15 cellular contexts compared by ENCODE assay signal in the genomic region with DNA sequence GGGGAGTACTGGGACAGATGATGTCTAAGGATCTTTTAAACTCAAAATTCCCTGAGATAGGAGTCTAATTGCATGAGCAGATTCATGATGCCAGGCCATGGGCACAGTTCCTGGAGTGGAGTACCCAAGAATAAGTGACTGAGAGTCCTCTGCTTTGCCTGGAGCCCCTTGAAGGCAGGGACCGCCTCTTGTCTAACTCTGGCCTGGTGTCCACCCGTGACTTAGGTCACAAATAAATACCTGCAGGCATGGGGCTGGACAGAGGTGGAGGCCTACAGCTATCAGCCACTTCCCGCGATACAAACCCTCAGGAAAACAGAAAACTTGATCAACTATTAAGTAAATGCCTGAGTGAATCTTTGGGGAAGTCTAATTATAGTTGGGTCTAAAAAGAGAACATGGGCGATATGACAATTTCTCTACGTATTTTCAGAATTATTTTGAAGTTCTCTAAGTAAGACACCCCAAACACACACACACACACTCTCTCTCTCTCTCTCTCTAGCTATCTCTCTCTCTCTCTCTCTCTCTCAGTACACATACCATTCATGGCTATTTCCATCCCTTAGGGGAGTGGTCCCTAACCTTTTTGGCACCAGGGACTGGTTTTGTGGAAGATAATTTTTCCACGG. TPM values are rescaled to one million over a fixed set of nuclear protein-coding genes. Genes with fewer than 3 reads are reported as not detected.
DNase-seq lines count a peak whose midpoint lies in the region; ATAC-seq, FAIRE-seq and TF ChIP-seq lines count a peak whose summit lies in the region.
"Had no signal": no experiment of that assay in that cellular context is flagged by ENCODE, and none has a peak within 500 bp of the region (broad histone marks: within the 10 kb centered on the region; RNA-seq: fewer than 3 reads in every experiment).

No MANE protein-coding gene starts in this region.

- H2BK120ac ChIP-seq in mesenchymal stem cell (ENCODE audit: low read depth, low read length) = no peak overlapping the region

- H3K27ac Mint-ChIP-seq in activated CD8-positive, alpha-beta T cell treated with anti-CD3 and anti-CD28 coated beads for 36 hours = peak overlapping the region; percentile 100

- H3K4me3 ChIP-seq in liver (ENCODE audit: low read depth in 1 of 3, low read length in 3 of 3) (no peak overlapping the region), HepG2 (replicated peaks in 1 of 3; ENCODE audit: insufficient read depth in 1 of 3, low read depth in 2 of 3, low read length in 3 of 3) (no peak overlapping the region), mesenchymal stem cell (ENCODE audit: insufficient read depth in 1 of 2, low read depth in 1 of 2, low read length in 2 of 2) (no peak overlapping the region)
- H3K4me3 ChIP-seq: dorsolateral prefrontal cortex had no signal

- no peak overlapping the region for H2AK5ac ChIP-seq in mesenchymal stem cell (ENCODE audit: low read length, severe bottlenecking)

- no peak for FAIRE-seq in HepG2 (lab: Jason Lieb, UNC)
- FAIRE-seq: TTC549 had no signal

- H3K36me3 ChIP-seq in liver (ENCODE audit: control insufficient read depth in 4 of 4, insufficient read depth in 3 of 4, low read depth in 1 of 4, low read length in 3 of 4) (no peaks in the 10 kb centered on the region), HepG2 (replicated peaks in 1 of 2; ENCODE audit: control insufficient read depth in 1 of 2, insufficient read depth in 2 of 2, low read length in 2 of 2) (no peaks in the 10 kb centered on the region), mesenchymal stem cell (ENCODE audit: control insufficient read depth in 1 of 2, insufficient read depth in 2 of 2, low read depth in 1 of 2, low read length in 2 of 2) (no peaks in the 10 kb centered on the region)

- TF ChIP-seq EP300 in HepG2 (IDR thresholded peaks at IDR 0.05; ENCODE audit: low read depth in 2 of 2, low read length in 2 of 2) (no peak), HepG2 (CRISPR knock-in tag; IDR thresholded peaks at IDR 0.05; ENCODE audit: borderline replicate concordance) (no peak)

- H3K9me3 Mint-ChIP-seq in activated CD8-positive, alpha-beta T cell treated with anti-CD3 and anti-CD28 coated beads for 36 hours = peaks cover 9% of the 10 kb centered on the region

- H4K8ac ChIP-seq in mesenchymal stem cell (ENCODE audit: low read length) = peak overlapping the region; percentile 3

- H3K27ac ChIP-seq in liver (ENCODE audit: low read depth in 1 of 2, low read length in 2 of 2) = peak overlapping the region; percentile 9 to 43
- H3K27ac ChIP-seq in HepG2 (ENCODE audit: extremely low read length, insufficient read depth, low read length) = no peak overlapping the region
- H3K27ac ChIP-seq in mesenchymal stem cell (ENCODE audit: low read length, poor library complexity, severe bottlenecking) = no peak overlapping the region
- H3K27ac ChIP-seq: parathyroid adenoma had no signal

- H4K20me1 ChIP-seq in HepG2 (ENCODE audit: insufficient read depth, low read length) = no peaks in the 10 kb centered on the region

- H4K91ac ChIP-seq in mesenchymal stem cell (ENCODE audit: low read length) = peak overlapping the region; percentile 76

- no peak overlapping the region for H3K23ac ChIP-seq in mesenchymal stem cell (ENCODE audit: low read length in 2 of 2)

- peak overlapping the region in 1 of 2 experiments; percentile 15 for H3K14ac ChIP-seq in mesenchymal stem cell (ENCODE audit: low read length in 2 of 2)

- H3K4me2 ChIP-seq in HepG2 (ENCODE audit: low read depth, low read length) (no peak overlapping the region), mesenchymal stem cell (ENCODE audit: low read length, poor library complexity, severe bottlenecking) (no peak overlapping the region)

- intact Hi-C loops in HepG2 (cut with micrococcal nuclease; ENCODE audit: unreplicated experiment) = no loop called here
- intact Hi-C loops in activated CD8-positive, alpha-beta T cell treated with anti-CD3 and anti-CD28 coated beads for 36 hours (cut with micrococcal nuclease) = loop anchor here (10.0 kb wide), 1 partner anchor 105 kb away; no protein-coding TSS in a partner anchor

- in situ Hi-C loops in HepG2 (cut with HindIII; ENCODE audit: extremely low pct_ligation_motif_present, low pct_unique_long_range_greater_than_20kb) = no loop called here

- CTCF ChIA-PET in HepG2 (lab: Yijun Ruan, JAX; ENCODE audit: low intra/inter-chr PET ratio, low total read pairs) = no interaction called here
- CTCF ChIA-PET in activated CD8-positive, alpha-beta T cell treated with anti-CD3 and anti-CD28 coated beads for 36 hours (lab: Charles Lee) = interaction anchor here (0.6 to 13.7 kb wide), 10 partner anchors 13 to 136 kb away, joined by 3 to 102 read pairs (median 4); no protein-coding TSS in a partner anchor

- TF ChIP-seq CTCF in liver (IDR thresholded peaks at IDR 0.05; ENCODE audit: low read depth, low read length, missing input control) = no peak
- TF ChIP-seq CTCF in HepG2 (CRISPR knock-in tag; IDR thresholded peaks at IDR 0.05) = no peak
- TF ChIP-seq CTCF in activated CD8-positive, alpha-beta T cell treated with anti-CD3 and anti-CD28 coated beads for 36 hours (IDR thresholded peaks at IDR 0.05) = no peak

- H3K27me3 ChIP-seq in liver (ENCODE audit: control insufficient read depth in 4 of 4, insufficient read depth in 4 of 4, low read length in 3 of 4) (no peaks in the 10 kb centered on the region), HepG2 (ENCODE audit: control insufficient read depth in 1 of 2, insufficient read depth in 2 of 2, low read length in 2 of 2) (no peaks in the 10 kb centered on the region), mesenchymal stem cell (ENCODE audit: control insufficient read depth in 1 of 2, insufficient read depth in 1 of 2, low read length in 2 of 2) (no peaks in the 10 kb centered on the region)
- H3K27me3 ChIP-seq: dorsolateral prefrontal cortex had no signal

- no peak for DNase-seq in HepG2 (ENCODE audit: low spot score)
- no peak for DNase-seq in activated CD8-positive, alpha-beta T cell treated with anti-CD3 and anti-CD28 coated beads for 36 hours
- DNase-seq in mesenchymal stem cell = no peak
- no peak for DNase-seq in DMS153 (lab: John Stamatoyannopoulos, UW)
- DNase-seq in KG1 (lab: John Stamatoyannopoulos, UW) = no peak
- no peak for DNase-seq in NCI-H1105 treated with DMSO at 0.1 percent for 48 hours (lab: John Stamatoyannopoulos, UW)
- no peak for DNase-seq in GM03348 (ENCODE audit: low spot score)
- DNase-seq: AML-193, dorsolateral prefrontal cortex, glutamatergic neuron, GOT3, RPMI8226 had no signal

- WGBS in liver = 86% methylated on average over 7 of the region's 7 CpGs
- WGBS in HepG2 (ENCODE audit: low lambda C conversion rate) = 29% methylated on average over 7 of the region's 7 CpGs
- WGBS in mesenchymal stem cell = 100% methylated on average over 5 of the region's 7 CpGs

- H3K79me1 ChIP-seq in mesenchymal stem cell (replicated peaks; ENCODE audit: low read length, poor library complexity, severe bottlenecking) = peaks cover 13% of the 10 kb centered on the region

- H2BK12ac ChIP-seq in mesenchymal stem cell (ENCODE audit: low read length in 2 of 2) = peak overlapping the region in 1 of 2 experiments; percentile 71

- peaks cover 58% of the 10 kb centered on the region for H3K4me1 Mint-ChIP-seq in activated CD8-positive, alpha-beta T cell treated with anti-CD3 and anti-CD28 coated beads for 36 hours (ENCODE audit: low read depth)

- TF ChIP-seq POLR2A in HepG2 (IDR thresholded peaks at IDR 0.05; ENCODE audit: insufficient read depth in 1 of 2, low read depth in 2 of 2, low read length in 2 of 2) = no peak

- H2AFZ ChIP-seq in HepG2 (ENCODE audit: low read length) = no peak overlapping the region
- no peak overlapping the region for H2AFZ ChIP-seq in mesenchymal stem cell (ENCODE audit: low read depth, low read length)
- H2AFZ ChIP-seq: parathyroid adenoma had no signal

- ATAC-seq in HepG2 = no peak
- no peak for ATAC-seq in activated CD8-positive, alpha-beta T cell treated with anti-CD3 and anti-CD28 coated beads for 36 hours

- POLR2A ChIA-PET in HepG2 (lab: Yijun Ruan, JAX) = no interaction called here
- POLR2A ChIA-PET in activated CD8-positive, alpha-beta T cell treated with anti-CD3 and anti-CD28 coated beads for 36 hours (lab: Charles Lee) = interaction anchor here (0.9 to 12.4 kb wide), 6 partner anchors 8 to 83 kb away, joined by 3 to 198 read pairs (median 76); no protein-coding TSS in a partner anchor

- TF ChIP-seq RAD21 in liver (IDR thresholded peaks at IDR 0.05) (no peak), HepG2 (CRISPR knock-in tag; IDR thresholded peaks at IDR 0.05) (no peak)

- peak overlapping the region in 1 of 2 experiments; percentile 87 for H3K4ac ChIP-seq in mesenchymal stem cell (ENCODE audit: low read depth in 1 of 2, low read length in 2 of 2)

- BruUV-seq in HepG2 (replicated peaks; lab: Mats Ljungman, UMichigan) = no TSS peak

- H3K4me3 Mint-ChIP-seq in activated CD8-positive, alpha-beta T cell treated with anti-CD3 and anti-CD28 coated beads for 36 hours = peak overlapping the region; percentile 87

- H3K18ac ChIP-seq in mesenchymal stem cell (ENCODE audit: low read depth in 1 of 2, low read length in 2 of 2) = peak overlapping the region in 1 of 2 experiments; percentile 21

- no peaks in the 10 kb centered on the region for H3K4me1 ChIP-seq in liver (ENCODE audit: control insufficient read depth in 4 of 4, insufficient read depth in 4 of 4, low read length in 3 of 4)
- no peaks in the 10 kb centered on the region for H3K4me1 ChIP-seq in HepG2 (ENCODE audit: insufficient read depth, low read length)
- H3K4me1 ChIP-seq in mesenchymal stem cell (ENCODE audit: control insufficient read depth, insufficient read depth, low read depth, low read length) = peaks cover 3% of the 10 kb centered on the region

- no peaks in the 10 kb centered on the region for H3K79me2 ChIP-seq in HepG2 (ENCODE audit: insufficient read depth, low read length)

- no peak overlapping the region for H2BK5ac ChIP-seq in mesenchymal stem cell (ENCODE audit: low read depth, low read length, poor library complexity, severe bottlenecking)

- H3K9ac ChIP-seq in liver (ENCODE audit: low read depth in 1 of 2, low read length in 2 of 2) (no peak overlapping the region), HepG2 (ENCODE audit: insufficient read depth, low read depth, low read length) (no peak overlapping the region), mesenchymal stem cell (ENCODE audit: low read length) (no peak overlapping the region)
- H3K9ac ChIP-seq: parathyroid adenoma had no signal

- H2BK15ac ChIP-seq in mesenchymal stem cell (ENCODE audit: low read depth, poor library complexity, severe bottlenecking) = no peak overlapping the region

- peaks cover 66% of the 10 kb centered on the region for H3K36me3 Mint-ChIP-seq in activated CD8-positive, alpha-beta T cell treated with anti-CD3 and anti-CD28 coated beads for 36 hours (ENCODE audit: low read depth)

- H3K27me3 Mint-ChIP-seq in activated CD8-positive, alpha-beta T cell treated with anti-CD3 and anti-CD28 coated beads for 36 hours = no peaks in the 10 kb centered on the region

- H3K9me3 ChIP-seq in liver (ENCODE audit: control insufficient read depth in 4 of 4, low read length in 3 of 4) (no peaks in the 10 kb centered on the region), HepG2 (ENCODE audit: low read length) (no peaks in the 10 kb centered on the region), mesenchymal stem cell (ENCODE audit: control insufficient read depth, low read length) (no peaks in the 10 kb centered on the region)

RNA-seq across cellular contexts. Expression of a gene that starts 1.8 kb away (rescaled TPM):
- total RNA-seq in liver = 1 to 10 TPM; 7.3 to 7.7 TPM
- polyA plus RNA-seq in liver = 1 to 10 TPM; 4.7 to 5.3 TPM
- not detected in 2 replicates for total RNA-seq in HepG2 (2016; rRNA removed; fragmentation: Illumina TruSeq; extraction: Trizol)
- total RNA-seq in HepG2 (2016; cell fraction: cytosol; rRNA removed; fragmentation: Illumina TruSeq; extraction: Trizol; ENCODE audit: low read depth) = not detected in 2 replicates
- total RNA-seq in HepG2 (2016; cell fraction: insoluble cytoplasmic fraction; rRNA removed; fragmentation: Illumina TruSeq; extraction: Trizol) = not detected in 2 replicates
- total RNA-seq in HepG2 (2016; cell fraction: membrane; rRNA removed; fragmentation: Illumina TruSeq; extraction: Trizol) = not detected in 2 replicates
- not detected in 2 replicates for total RNA-seq in HepG2 (2016; cell fraction: nucleus; rRNA removed; fragmentation: Illumina TruSeq; extraction: Trizol)
- polyA plus RNA-seq in HepG2 (2011; rRNA removed) = 0.01 TPM in 1 of 2 replicates, not detected in the other
- polyA plus RNA-seq in HepG2 (2011; cell fraction: cytosol; rRNA removed) = 0.04 TPM in 1 of 2 replicates, not detected in the other
- 0.03 TPM in 1 of 2 replicates, not detected in the other for polyA plus RNA-seq in HepG2 (2011; cell fraction: nucleus; rRNA removed)
- not detected in 2 replicates for polyA plus RNA-seq in HepG2 (2012)
- not detected in 2 replicates for polyA plus RNA-seq in HepG2 (2016; cell fraction: cytosol; fragmentation: Illumina TruSeq; extraction: Trizol; ENCODE audit: low read depth)
- polyA plus RNA-seq in HepG2 (2016; cell fraction: insoluble cytoplasmic fraction; fragmentation: Illumina TruSeq; extraction: Trizol; ENCODE audit: low read depth) = not detected in 2 replicates
- polyA plus RNA-seq in HepG2 (2016; cell fraction: membrane; fragmentation: Illumina TruSeq; extraction: Trizol; ENCODE audit: low read depth) = not detected in 2 replicates
- not detected in 2 replicates for polyA plus RNA-seq in HepG2 (2016; cell fraction: nucleus; fragmentation: Illumina TruSeq; extraction: Trizol; ENCODE audit: insufficient read depth, low read depth)
- polyA minus RNA-seq in HepG2 (2011; rRNA and poly(A)+ RNA removed; ENCODE audit: low replicate concordance) = 0.16 TPM in 1 of 2 replicates, not detected in the other
- not detected in 2 replicates for polyA minus RNA-seq in HepG2 (2011; cell fraction: cytosol; rRNA and poly(A)+ RNA removed)
- polyA minus RNA-seq in HepG2 (2011; cell fraction: nucleus; rRNA and poly(A)+ RNA removed) = not detected in 2 replicates
- 100 to 1,000 TPM; 361 to 365 TPM for total RNA-seq in activated CD8-positive, alpha-beta T cell treated with anti-CD3 and anti-CD28 coated beads for 36 hours
- polyA plus RNA-seq in mesenchymal stem cell (2013, experiment 1 of 2) = 52.6 TPM
- polyA plus RNA-seq in mesenchymal stem cell (2013, experiment 2 of 2) = 53.6 TPM

Comparison
In these comparisons a context has a peak if more than half of its experiments do, and no peak if none do; other contexts are left out.
1. H3K27ac ChIP-seq: peak in liver (2 of 2); none in HepG2 (single experiment) and mesenchymal stem cell (single experiment).
2. RNA of a gene that starts 1.8 kb away (total RNA-seq): 361 to 365 TPM in activated CD8-positive, alpha-beta T cell treated with anti-CD3 and anti-CD28 coated beads for 36 hours; 7.3 to 7.7 TPM in liver and not detected in HepG2; every median in the first group is over 10 times any median in the second.